9 cellular contexts compared by ENCODE assay signal in genomic region chr4:74370912-74371311, GRCh38. TPM values are rescaled to one million over a fixed set of nuclear protein-coding genes. Genes with fewer than 3 reads are reported as not detected.
DNase-seq lines count a peak whose midpoint lies in the region; ATAC-seq and TF ChIP-seq lines count a peak whose summit lies in the region.
"Had no signal": no experiment of that assay in that cellular context is flagged by ENCODE, and none has a peak within 500 bp of the region (broad histone marks: within the 10 kb centered on the region; RNA-seq: fewer than 3 reads in every experiment).

No MANE protein-coding gene starts in this region.

- no peaks in the 10 kb centered on the region for H3K27me3 Mint-ChIP-seq in MCF 10A (ENCODE audit: insufficient read depth, unreplicated experiment)

- H3K9me2 ChIP-seq in OCI-LY7 (ENCODE audit: insufficient read depth, low read length): no peaks in the 10 kb centered on the region

- no peaks in the 10 kb centered on the region for H4K20me1 ChIP-seq in OCI-LY7 (ENCODE audit: insufficient read depth, low read length)
- H4K20me1 ChIP-seq: BLaER1 treated with 17β-estradiol and CSF1 and Interleukin-3, amounts not matched to agents 10 nM and 100 nM had no signal

- intact Hi-C loops in OCI-LY7 (cut with micrococcal nuclease; ENCODE audit: unreplicated experiment) (loop anchor here (2.0 kb wide), 2 partner anchors 252 to 304 kb away; no protein-coding TSS in a partner anchor), MCF 10A (cut with micrococcal nuclease) (loop anchor here (1.0 kb wide), 2 partner anchors 161 to 304 kb away; no protein-coding TSS in a partner anchor)

- no peak overlapping the region for H2AFZ ChIP-seq in OCI-LY7 (ENCODE audit: low read length)

- BruUV-seq in OCI-LY7 (replicated peaks; lab: Mats Ljungman, UMichigan): no TSS peak
- BruUV-seq in MCF 10A (replicated peaks; lab: Mats Ljungman, UMichigan): no TSS peak

- POLR2A ChIA-PET in OCI-LY7 (lab: Charles Lee) (interaction anchor here (0.6 kb wide), 1 partner anchor 156 kb away, joined by 3 read pairs; no protein-coding TSS in a partner anchor), MCF 10A (lab: Yijun Ruan, JAX) (interaction anchor here (0.7 to 5.0 kb wide), 18 partner anchors 45 to 672 kb away, joined by 3 to 23 read pairs (median 4); partner anchors contain the start of gene AREG)

- no peak overlapping the region for H3K4me3 Mint-ChIP-seq in MCF 10A (ENCODE audit: unreplicated experiment)

- no peaks in the 10 kb centered on the region for H3K9me3 Mint-ChIP-seq in MCF 10A (ENCODE audit: unreplicated experiment)

- ATAC-seq in GM19043 (IDR thresholded peaks at IDR 0.05; ENCODE audit: low read depth, unreplicated experiment): peak; percentile 58
- ATAC-seq in HG03095 (IDR thresholded peaks at IDR 0.05; ENCODE audit: unreplicated experiment): peak; percentile 69

- H3K4me1 Mint-ChIP-seq in MCF 10A (ENCODE audit: insufficient read depth, unreplicated experiment): peaks cover 35% of the 10 kb centered on the region

- no peaks in the 10 kb centered on the region for H3K36me3 Mint-ChIP-seq in MCF 10A (ENCODE audit: insufficient read depth, unreplicated experiment)

- no peaks in the 10 kb centered on the region for H3K36me3 ChIP-seq in OCI-LY7 (ENCODE audit: insufficient read depth, low read length)
- H3K36me3 ChIP-seq: BLaER1 treated with 17β-estradiol and CSF1 and Interleukin-3, amounts not matched to agents 10 nM and 100 nM had no signal

- TF ChIP-seq CTCF in OCI-LY7 (conservative IDR thresholded peaks at IDR 0.05; ENCODE audit: low read length) (peak; percentile 78), MCF 10A (IDR thresholded peaks at IDR 0.05; ENCODE audit: unreplicated experiment) (peak; percentile 83)

- DNase-seq in NCI-H1105 treated with DMSO at 0.1 percent for 48 hours (lab: John Stamatoyannopoulos, UW) (peak; percentile 34), NCI-H1105 (lab: John Stamatoyannopoulos, UW) (no peak), OCI-LY7 (ENCODE audit: low spot score) (peak; percentile 30), MCF 10A (ENCODE audit: unreplicated experiment) (peak; percentile 84), kidney tubule cell (ENCODE audit: low spot score) (peak; percentile 68), HK-2 (ENCODE audit: unreplicated experiment) (no peak)

- no peaks in the 10 kb centered on the region for H3K4me1 ChIP-seq in OCI-LY7 (ENCODE audit: insufficient read depth, low read length, poor library complexity, severe bottlenecking)

- H3K4me3 ChIP-seq in OCI-LY7 (ENCODE audit: low read depth, low read length, poor library complexity, severe bottlenecking): no peak overlapping the region
- H3K4me3 ChIP-seq: BLaER1 treated with 17β-estradiol and CSF1 and Interleukin-3, amounts not matched to agents 10 nM and 100 nM had no signal

- H3K9me3 ChIP-seq in OCI-LY7 (ENCODE audit: low read length): no peaks in the 10 kb centered on the region

- H3K27ac ChIP-seq in OCI-LY7 (ENCODE audit: low read depth, low read length, poor library complexity, severe bottlenecking): no peak overlapping the region
- H3K27ac ChIP-seq: BLaER1 treated with 17β-estradiol and CSF1 and Interleukin-3, amounts not matched to agents 10 nM and 100 nM had no signal

- CTCF ChIA-PET in OCI-LY7 (lab: Charles Lee; ENCODE audit: unreplicated experiment): no interaction called here
- CTCF ChIA-PET in MCF 10A (lab: Yijun Ruan, JAX): interaction anchor here (0.6 to 2.9 kb wide), 38 partner anchors 10 to 1096 kb away, joined by 3 to 37 read pairs (median 4); partner anchors contain the start of gene AREG

- H3K4me2 ChIP-seq in OCI-LY7 (ENCODE audit: low read length): no peak overlapping the region
- H3K4me2 ChIP-seq: BLaER1 treated with 17β-estradiol and CSF1 and Interleukin-3, amounts not matched to agents 10 nM and 100 nM had no signal

- H3K27ac Mint-ChIP-seq in MCF 10A (ENCODE audit: low read depth, unreplicated experiment): no peak overlapping the region

- no peaks in the 10 kb centered on the region for H3K79me2 ChIP-seq in OCI-LY7 (ENCODE audit: insufficient read depth, low read depth, low read length)

RNA-seq across cellular contexts. Expression of gene EREG, which starts 6.0 kb away (rescaled TPM):
- total RNA-seq in OCI-LY7 (2014; rRNA removed; shearing (Covaris generic)): not detected in 2 replicates
- total RNA-seq in OCI-LY7 (2022) (not detected in 2 replicates), MCF 10A (2022) (28.3 and 34.0 TPM in 2 replicates)

Comparison
In these comparisons a context has a peak if more than half of its experiments do, and no peak if none do; other contexts are left out.
1. DNase-seq: peak in NCI-H1105 treated with DMSO at 0.1 percent for 48 hours (single experiment), OCI-LY7 (single experiment), MCF 10A (single experiment) and kidney tubule cell (single experiment); none in NCI-H1105 (single experiment) and HK-2 (single experiment).
2. RNA of gene EREG, which starts 6.0 kb away (total RNA-seq): 28.3 to 34.0 TPM in MCF 10A; not detected in OCI-LY7; every median in the first group is over 10 times any median in the second.